ENCODE assay signal across 20 cellular contexts in the genomic region with DNA sequence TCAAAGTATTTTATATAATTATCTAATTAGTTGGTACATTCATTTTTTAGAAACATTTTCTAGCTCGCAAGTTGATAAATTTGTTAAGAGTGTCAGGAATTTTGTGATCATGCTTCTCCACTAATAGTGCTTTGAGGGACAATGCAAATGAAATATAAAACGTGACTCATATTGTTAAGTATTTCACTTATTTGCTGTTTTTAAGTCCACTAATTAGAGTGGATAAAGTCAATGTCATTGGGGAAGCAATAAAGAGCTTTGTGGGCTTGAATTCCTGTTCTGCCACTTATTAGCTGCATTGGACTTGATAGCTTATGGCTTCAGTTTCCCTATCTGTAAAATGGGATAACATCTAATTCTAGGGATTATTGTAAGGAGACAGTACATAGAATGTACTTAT. TPM values are rescaled to one million over a fixed set of nuclear protein-coding genes. Genes with fewer than 3 reads are reported as not detected.
DNase-seq lines count a peak whose midpoint lies in the region; ATAC-seq, FAIRE-seq and TF ChIP-seq lines count a peak whose summit lies in the region.
"Had no signal": no experiment of that assay in that cellular context is flagged by ENCODE, and none has a peak within 500 bp of the region (broad histone marks: within the 10 kb centered on the region; RNA-seq: fewer than 3 reads in every experiment).

No MANE protein-coding gene starts in this region.

- intact Hi-C loops in lower leg skin (cut with DNase I; ENCODE audit: low total_unique reads) = loop anchor here (10.0 kb wide), 1 partner anchor 176 kb away; no protein-coding TSS in a partner anchor

- H3K27ac ChIP-seq in astrocyte (ENCODE audit: low read depth, low read length) (no peak overlapping the region), neuronal stem cell (replicated peaks; ENCODE audit: low read length) (no peak overlapping the region)
- H3K27ac ChIP-seq: A549, HL-60 had no signal

- H2AFZ ChIP-seq in astrocyte (ENCODE audit: low read depth, low read length) (no peak overlapping the region), neuronal stem cell (ENCODE audit: low read length) (no peak overlapping the region)
- H2AFZ ChIP-seq: GM23338 had no signal

- H3K36me3 Mint-ChIP-seq in HFFc6 (ENCODE audit: low read depth) (0 out of 2 replicates have a peak, but pooled peaks cover 9% of the 10 kb centered on the region), astrocyte (ENCODE audit: low read depth, unreplicated experiment) (no peaks in the 10 kb centered on the region)

- no peak overlapping the region for H2BK5ac ChIP-seq in neuronal stem cell (ENCODE audit: low read length)

- H3K79me2 ChIP-seq in astrocyte (ENCODE audit: insufficient read depth, low read length) = no peaks in the 10 kb centered on the region

- no peak for FAIRE-seq in astrocyte (lab: Jason Lieb, UNC)
- FAIRE-seq: A549, GM12878, K562 had no signal

- H4K20me1 ChIP-seq in astrocyte (ENCODE audit: insufficient read depth, low read length) = no peaks in the 10 kb centered on the region

- H2AK5ac ChIP-seq in neuronal stem cell (ENCODE audit: low read depth, low read length) = no peak overlapping the region

- peaks cover 30% of the 10 kb centered on the region for H3K4me1 Mint-ChIP-seq in HFFc6 (ENCODE audit: low read depth)
- H3K4me1 Mint-ChIP-seq in astrocyte (ENCODE audit: low read depth, unreplicated experiment) = peaks cover 5% of the 10 kb centered on the region

- TF ChIP-seq CTCF in AG10803 (conservative IDR thresholded peaks at IDR 0.05; ENCODE audit: low read length) = no peak
- no peak for TF ChIP-seq CTCF in HFFc6 (IDR thresholded peaks at IDR 0.05)
- no peak for TF ChIP-seq CTCF in astrocyte (IDR thresholded peaks at IDR 0.05; ENCODE audit: insufficient read depth, low read depth, low read length)
- no peak for TF ChIP-seq CTCF in retinal pigment epithelial cell (conservative IDR thresholded peaks at IDR 0.05; ENCODE audit: low read depth, low read length)
- no peak for TF ChIP-seq CTCF in lower leg skin (IDR thresholded peaks at IDR 0.05)

- H3K9me3 Mint-ChIP-seq in HFFc6 = no peaks in the 10 kb centered on the region
- no peaks in the 10 kb centered on the region for H3K9me3 Mint-ChIP-seq in astrocyte (ENCODE audit: unreplicated experiment)
- H3K9me3 Mint-ChIP-seq: CD4-positive, alpha-beta T cell; GM23338 had no signal

- H3K4me2 ChIP-seq in astrocyte (ENCODE audit: low read length) (no peak overlapping the region), neuronal stem cell (ENCODE audit: insufficient read depth, low read length, poor library complexity, severe bottlenecking) (no peak overlapping the region)
- H3K4me2 ChIP-seq: A549, GM23338 had no signal

- H4K8ac ChIP-seq in neuronal stem cell (ENCODE audit: low read depth, low read length) = no peak overlapping the region

- H3K27me3 ChIP-seq in astrocyte (ENCODE audit: insufficient read depth, low read length) (no peaks in the 10 kb centered on the region), neuronal stem cell (ENCODE audit: control insufficient read depth in 3 of 3, insufficient read depth in 3 of 3, low read depth in 1 of 3, low read length in 3 of 3) (no peaks in the 10 kb centered on the region)

- H2BK120ac ChIP-seq in neuronal stem cell (ENCODE audit: low read depth, low read length) = no peak overlapping the region

- H3K14ac ChIP-seq in neuronal stem cell (ENCODE audit: low read length) = no peak overlapping the region

- no peak overlapping the region for H3K23ac ChIP-seq in neuronal stem cell (ENCODE audit: low read depth, low read length, poor library complexity)

- H3K4ac ChIP-seq in neuronal stem cell (ENCODE audit: low read length) = no peak overlapping the region

- H3K18ac ChIP-seq in neuronal stem cell (ENCODE audit: low read length) = no peak overlapping the region

- no peak for TF ChIP-seq POLR2A in lower leg skin (IDR thresholded peaks at IDR 0.05)

- DNase-seq in AG10803 (ENCODE audit: low read depth) (peak; percentile 43), HFFc6 (peak; percentile 32), astrocyte (ENCODE audit: low read depth) (peak; percentile 5), retinal pigment epithelial cell (ENCODE audit: low read depth) (peak; percentile 42), lower leg skin (ENCODE audit: low spot score in 2 of 2) (no peak), neuronal stem cell (ENCODE audit: low spot score) (no peak), AG20443 (ENCODE audit: low spot score) (no peak)
- DNase-seq: C1 segment of cervical spinal cord; Calu3; CD4-positive, alpha-beta T cell; DMS 273 treated with DMSO at 0.1 percent for 48 hours; H7; Karpas-422 had no signal

- H3K4me1 ChIP-seq in astrocyte (ENCODE audit: insufficient read depth, low read length) = peaks cover 11% of the 10 kb centered on the region
- no peaks in the 10 kb centered on the region for H3K4me1 ChIP-seq in neuronal stem cell (ENCODE audit: control insufficient read depth in 2 of 2, insufficient read depth in 1 of 2, low read depth in 1 of 2, low read length in 2 of 2)

- 0 out of 2 replicates have a peak overlapping the region, but pooled peaks have one; percentile 3 for H3K27ac Mint-ChIP-seq in HFFc6
- H3K27ac Mint-ChIP-seq in astrocyte (ENCODE audit: unreplicated experiment) = no peak overlapping the region
- H3K27ac Mint-ChIP-seq: B cell; CD4-positive, alpha-beta T cell had no signal

- H3K27me3 Mint-ChIP-seq in HFFc6 (ENCODE audit: insufficient read depth) = no peaks in the 10 kb centered on the region
- no peaks in the 10 kb centered on the region for H3K27me3 Mint-ChIP-seq in astrocyte (ENCODE audit: low read depth, unreplicated experiment)
- H3K27me3 Mint-ChIP-seq: B cell; CD4-positive, alpha-beta T cell had no signal

- H3K36me3 ChIP-seq in astrocyte (ENCODE audit: insufficient read depth, low read length) = no peaks in the 10 kb centered on the region
- peaks cover 2 to 3% of the 10 kb centered on the region in 2 donors for H3K36me3 ChIP-seq in neuronal stem cell (replicated peaks in 1 of 2; ENCODE audit: control insufficient read depth in 2 of 2, insufficient read depth in 2 of 2, low read length in 2 of 2)

- H3K9me3 ChIP-seq in astrocyte (ENCODE audit: insufficient read depth, low read depth, low read length) = no peaks in the 10 kb centered on the region
- no peaks in the 10 kb centered on the region for H3K9me3 ChIP-seq in neuronal stem cell (replicated peaks in 1 of 2; ENCODE audit: control insufficient read depth in 2 of 2, insufficient read depth in 1 of 2, low read depth in 1 of 2, low read length in 2 of 2)
- H3K9me3 ChIP-seq: A549 had no signal

- H3K4me3 Mint-ChIP-seq in HFFc6 (no peak overlapping the region), astrocyte (ENCODE audit: unreplicated experiment) (no peak overlapping the region)
- H3K4me3 Mint-ChIP-seq: B cell; CD4-positive, alpha-beta T cell; GM23338 had no signal

- H2BK12ac ChIP-seq in neuronal stem cell (ENCODE audit: low read length) = no peak overlapping the region

- no peak for ATAC-seq in HG03439 (IDR thresholded peaks at IDR 0.05; ENCODE audit: unreplicated experiment)
- ATAC-seq: A549, GM12878, GM23338, K562 had no signal

- no peak overlapping the region for H4K91ac ChIP-seq in neuronal stem cell (ENCODE audit: low read depth, low read length, poor library complexity)

- H2BK15ac ChIP-seq in neuronal stem cell (ENCODE audit: low read length) = no peak overlapping the region

- H3K4me3 ChIP-seq in AG10803 (ENCODE audit: low read length) (no peak overlapping the region), astrocyte (ENCODE audit: insufficient read depth, low read depth, low read length) (no peak overlapping the region), retinal pigment epithelial cell (ENCODE audit: low read length) (no peak overlapping the region), lower leg skin (ENCODE audit: low read depth, poor library complexity, severe bottlenecking) (no peak overlapping the region), neuronal stem cell (ENCODE audit: low read length in 2 of 2) (no peak overlapping the region)
- H3K4me3 ChIP-seq: A549, GM12878, GM23338, K562 had no signal

- no peaks in the 10 kb centered on the region for H3K79me1 ChIP-seq in neuronal stem cell (ENCODE audit: low read depth, low read length)

- 84 to 87% methylated on average over 2 of the region's 2 CpGs for WGBS in lower leg skin, 2 donors
- WGBS in neuronal stem cell (ENCODE audit: extremely low coverage in 2 of 2, insufficient read length in 2 of 2, insufficient replicate concordance in 1 of 2), 2 donors = no CpG with 5 or more reads among the region's 2 CpGs

- no peak overlapping the region for H3K9ac ChIP-seq in astrocyte (ENCODE audit: low read length)
- no peak overlapping the region for H3K9ac ChIP-seq in neuronal stem cell (ENCODE audit: low read depth, low read length, poor library complexity)

RNA-seq across cellular contexts. Expression of gene ANAPC4, which starts 26.5 kb away (rescaled TPM):
- 10 to 100 TPM; 15.0 to 20.6 (median 17.2) TPM for total RNA-seq in HFFc6 (2021; fragmentation: NEBNext Ultra II Directional; extraction: Animal tissue kit (Norgen Biotek cat#: 25700))
- total RNA-seq in astrocyte (18.9 and 19.2 TPM in 2 replicates), lower leg skin (10 to 100 TPM; 14.9 to 32.0 (median 19.2) TPM)
- 18.9 TPM for polyA plus RNA-seq in neuronal stem cell (2013, experiment 1 of 2)
- polyA plus RNA-seq in neuronal stem cell (2013, experiment 2 of 2) = 19.4 TPM

RNA-seq across cellular contexts. Expression of gene ZCCHC4, which starts 38.0 kb away (rescaled TPM):
- 10 to 100 TPM in 1 of 6 experiments, 1 to 10 TPM in 5; 8.3 to 11.0 (median 9.1) TPM for total RNA-seq in HFFc6 (2021; fragmentation: NEBNext Ultra II Directional; extraction: Animal tissue kit (Norgen Biotek cat#: 25700))
- total RNA-seq in astrocyte (9.7 and 10.2 TPM in 2 replicates), lower leg skin (10 to 100 TPM in 3 of 4 donors, 1 to 10 TPM in 1; 5.7 to 13.7 (median 10.6) TPM)
- 9.5 TPM for polyA plus RNA-seq in neuronal stem cell (2013, experiment 1 of 2)
- 9.6 TPM for polyA plus RNA-seq in neuronal stem cell (2013, experiment 2 of 2)

Comparison
In these comparisons a context has a peak if more than half of its experiments do, and no peak if none do; other contexts are left out.
1. DNase-seq: peak in AG10803 (single experiment), HFFc6 (single experiment), astrocyte (single experiment) and retinal pigment epithelial cell (single experiment); none in lower leg skin (0 of 2), neuronal stem cell (single experiment) and AG20443 (single experiment).